Comparison of ENCODE assay signal across 1 cellular context in genomic region chr17:79931517-79932309, GRCh38.
TF ChIP-seq lines count a peak whose summit lies in the region.

No MANE protein-coding gene starts in this region.

TF ChIP-seq in HepG2, 621 proteins besides CTCF, POLR2A, EP300 and RAD21 (continued from another document and continues in another):
- no peak for TF ChIP-seq CEBPZ (IDR thresholded peaks at IDR 0.05; ENCODE audit: low read length)
- TF ChIP-seq ZBTB14 (CRISPR knock-in tag; IDR thresholded peaks at IDR 0.05) = no peak
- TF ChIP-seq NCOA2 (CRISPR knock-in tag; IDR thresholded peaks at IDR 0.05) = peak; percentile 48
- TF ChIP-seq RBM22 (optimal IDR thresholded peaks at IDR 0.05; ENCODE audit: low read length) = peak; percentile 31
- no peak for TF ChIP-seq PAF1 (CRISPR knock-in tag; IDR thresholded peaks at IDR 0.05)
- TF ChIP-seq DMAP1 (CRISPR knock-in tag; IDR thresholded peaks at IDR 0.05) = no peak; the same call in 1 of the 2 replicates
- TF ChIP-seq SMAD9 (CRISPR knock-in tag; IDR thresholded peaks at IDR 0.05) = no peak
- no peak for TF ChIP-seq ZNF468 (CRISPR knock-in tag; IDR thresholded peaks at IDR 0.05)
- TF ChIP-seq ZSCAN20 (CRISPR knock-in tag; IDR thresholded peaks at IDR 0.05; ENCODE audit: borderline replicate concordance) = no peak
- TF ChIP-seq ZNF883 (CRISPR knock-in tag; IDR thresholded peaks at IDR 0.05; ENCODE audit: not compliant biosample characterization) = no peak
- peak; percentile 84; the same call in 1 of the 2 replicates for TF ChIP-seq ZNF331 (CRISPR knock-in tag; IDR thresholded peaks at IDR 0.05)
- TF ChIP-seq SAP130 (CRISPR knock-in tag; IDR thresholded peaks at IDR 0.05; ENCODE audit: low read depth) = peak; percentile 67
- no peak for TF ChIP-seq FUBP1 (CRISPR knock-in tag; IDR thresholded peaks at IDR 0.05; ENCODE audit: borderline replicate concordance)
- TF ChIP-seq RBFOX2 (IDR thresholded peaks at IDR 0.05; ENCODE audit: low read depth, low read length) = no peak
- TF ChIP-seq ZNF33B (CRISPR knock-in tag; IDR thresholded peaks at IDR 0.05) = peak; percentile 26; the same call in 1 of the 2 replicates
- no peak for TF ChIP-seq ATRX (CRISPR knock-in tag; IDR thresholded peaks at IDR 0.05; ENCODE audit: borderline replicate concordance)
- no peak for TF ChIP-seq ZC3H4 (CRISPR knock-in tag; IDR thresholded peaks at IDR 0.05; ENCODE audit: borderline replicate concordance)
- no peak for TF ChIP-seq MIER3 (CRISPR knock-in tag; IDR thresholded peaks at IDR 0.05; ENCODE audit: borderline replicate concordance)
- TF ChIP-seq ZNF747 (CRISPR knock-in tag; IDR thresholded peaks at IDR 0.05; ENCODE audit: borderline replicate concordance) = no peak
- TF ChIP-seq SP5 (CRISPR knock-in tag; IDR thresholded peaks at IDR 0.05; ENCODE audit: borderline replicate concordance, low read depth) = peak; percentile 36; the same call in 1 of the 2 replicates
- no peak for TF ChIP-seq SP1 (IDR thresholded peaks at IDR 0.05)
- 0 out of 2 replicates have a peak, but pooled peaks have one; percentile 7 for TF ChIP-seq SP1 (CRISPR knock-in tag; IDR thresholded peaks at IDR 0.05)
- TF ChIP-seq IKZF5 (CRISPR knock-in tag; IDR thresholded peaks at IDR 0.05) = 0 out of 2 replicates have a peak, but pooled peaks have one; percentile 35
- TF ChIP-seq ZNF10 (CRISPR knock-in tag; IDR thresholded peaks at IDR 0.05; ENCODE audit: borderline replicate concordance, low read depth) = no peak
- no peak for TF ChIP-seq PLRG1 (conservative IDR thresholded peaks at IDR 0.05)
- no peak for TF ChIP-seq FOXA1 (IDR thresholded peaks at IDR 0.05)
- TF ChIP-seq FOXA1 (CRISPR knock-in tag; IDR thresholded peaks at IDR 0.05) = no peak; the same call in 1 of the 2 replicates
- no peak for TF ChIP-seq ZNF460 (CRISPR knock-in tag; IDR thresholded peaks at IDR 0.05; ENCODE audit: borderline replicate concordance)
- TF ChIP-seq FOXK2 (IDR thresholded peaks at IDR 0.05) = no peak
- TF ChIP-seq ZNF777 (CRISPR knock-in tag; IDR thresholded peaks at IDR 0.05) = no peak
- TF ChIP-seq ZNF878 (CRISPR knock-in tag; IDR thresholded peaks at IDR 0.05) = no peak
- no peak for TF ChIP-seq ARID3A (IDR thresholded peaks at IDR 0.05; ENCODE audit: low read depth, low read length)
- TF ChIP-seq ZNF234 (CRISPR knock-in tag; conservative IDR thresholded peaks at IDR 0.05) = no peak
- TF ChIP-seq ZNF891 (CRISPR knock-in tag; IDR thresholded peaks at IDR 0.05) = no peak; the same call in 1 of the 2 replicates
- TF ChIP-seq FOSL1 (CRISPR knock-in tag; IDR thresholded peaks at IDR 0.05; ENCODE audit: borderline replicate concordance) = no peak
- no peak for TF ChIP-seq ZNF83 (CRISPR knock-in tag; IDR thresholded peaks at IDR 0.05; ENCODE audit: borderline replicate concordance)
- no peak; the same call in 1 of the 2 replicates for TF ChIP-seq GMEB1 (CRISPR knock-in tag; IDR thresholded peaks at IDR 0.05; ENCODE audit: borderline replicate concordance)
- no peak for TF ChIP-seq ZNF510 (CRISPR knock-in tag; IDR thresholded peaks at IDR 0.05; ENCODE audit: low read depth)
- no peak for TF ChIP-seq ZFP36L1 (CRISPR knock-in tag; IDR thresholded peaks at IDR 0.05)
- TF ChIP-seq PREB (CRISPR knock-in tag; IDR thresholded peaks at IDR 0.05) = no peak
- TF ChIP-seq ZNF503 (CRISPR knock-in tag; IDR thresholded peaks at IDR 0.05) = no peak
- TF ChIP-seq ZNF546 (CRISPR knock-in tag; conservative IDR thresholded peaks at IDR 0.05) = no peak
- no peak for TF ChIP-seq ZBTB25 (CRISPR knock-in tag; IDR thresholded peaks at IDR 0.05)
- no peak for TF ChIP-seq ARID2 (CRISPR knock-in tag; IDR thresholded peaks at IDR 0.05; ENCODE audit: borderline replicate concordance)
- TF ChIP-seq POGZ (CRISPR knock-in tag; IDR thresholded peaks at IDR 0.05) = no peak
- 0 out of 2 replicates have a peak, but pooled peaks have one; percentile 46 for TF ChIP-seq ZNF607 (CRISPR knock-in tag; IDR thresholded peaks at IDR 0.05; ENCODE audit: borderline replicate concordance)
- no peak for TF ChIP-seq ZBTB2 (CRISPR knock-in tag; IDR thresholded peaks at IDR 0.05; ENCODE audit: low read depth)
- no peak; the same call in 1 of the 2 replicates for TF ChIP-seq POGK (CRISPR knock-in tag; conservative IDR thresholded peaks at IDR 0.05)
